31 cellular contexts compared by ENCODE assay signal in the genomic region with DNA sequence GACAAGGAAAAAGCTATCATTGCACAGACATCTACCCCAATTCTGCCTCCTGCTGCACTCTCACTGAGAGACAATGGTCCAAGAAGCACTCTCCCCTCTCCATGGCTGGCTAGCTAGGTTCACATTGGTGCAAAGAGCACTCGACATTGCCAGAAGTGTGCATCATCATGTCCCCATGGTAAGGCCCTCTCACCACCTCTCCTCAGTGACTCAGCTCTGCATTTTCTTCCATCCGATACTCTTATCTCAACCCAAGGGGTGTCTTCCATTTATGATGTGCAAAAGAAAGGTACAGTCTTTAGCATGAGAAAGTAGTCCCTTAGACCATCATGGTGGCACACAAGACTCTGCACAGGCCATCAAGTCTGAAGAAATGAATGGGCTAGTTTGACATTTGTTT. TPM values are rescaled to one million over a fixed set of nuclear protein-coding genes. Genes with fewer than 3 reads are reported as not detected.
"Had no signal": no experiment of that assay in that cellular context is flagged by ENCODE, and none has a peak within 500 bp of the region (broad histone marks: within the 10 kb centered on the region; RNA-seq: fewer than 3 reads in every experiment).

No MANE protein-coding gene starts in this region.

- H3K4me3 ChIP-seq: adrenal gland, ascending aorta, cardiac muscle cell had no signal

- H3K36me3 ChIP-seq: adrenal gland, ascending aorta, cardiac muscle cell had no signal

- H3K27ac ChIP-seq: adrenal gland, ascending aorta, cardiac muscle cell, VCaP had no signal

- H3K27me3 ChIP-seq: adrenal gland, ascending aorta, cardiac muscle cell had no signal

- DNase-seq: activated B cell treated with CpG ODN at 0.5 μM for 24 hours; activated CD4-positive, alpha-beta memory T cell treated with anti-CD3 and anti-CD28 coated beads for 36 hours; activated CD4-positive, alpha-beta T cell treated with anti-CD3 and anti-CD28 coated beads for 4 hours; activated CD4-positive, alpha-beta T cell treated with anti-CD3 and anti-CD28 coated beads, Interleukin-2, amount 10 ng/mL, durations not matched to agents 24 days and 14 days; activated CD4-positive, alpha-beta T cell treated with anti-CD3 and anti-CD28 coated beads, Interleukin-2, amount 50 U/mL, for 1 hour; activated CD4-positive, alpha-beta T cell treated with anti-CD3 and anti-CD28 coated beads, Interleukin-2, amount 50 U/mL, for 4 hours; activated CD4-positive, CD25-positive, alpha-beta regulatory T cell treated with anti-CD3 and anti-CD28 coated beads, Interleukin-2, amount 50 U/mL, for 72 hours; activated CD8-positive, alpha-beta memory T cell treated with anti-CD3 and anti-CD28 coated beads, Interleukin-2, amount 50 U/mL, for 4 hours; activated CD8-positive, alpha-beta T cell treated with anti-CD3 and anti-CD28 coated beads for 36 hours; activated effector memory CD4-positive, alpha-beta T cell treated with anti-CD3 and anti-CD28 coated beads, Interleukin-2, amount 50 U/mL, for 16 hours; activated gamma-delta T cell treated with Interleukin-2 at 50 U/mL for 16 hours; activated naive CD4-positive, alpha-beta T cell; activated naive CD4-positive, alpha-beta T cell treated with anti-CD3 and anti-CD28 coated beads for 36 hours; activated naive CD4-positive, alpha-beta T cell treated with anti-CD3 and anti-CD28 coated beads, Interleukin-2, amount 50 U/mL, for 16 hours; activated naive CD8-positive, alpha-beta T cell treated with anti-CD3 and anti-CD28 coated beads for 36 hours; activated T-cell treated with anti-CD3 and anti-CD28 coated beads for 4 hours; activated T-cell treated with anti-CD3 and anti-CD28 coated beads, Interleukin-2, amount 50 U/mL, for 1 hour; activated T-cell treated with anti-CD3 and anti-CD28 coated beads, Interleukin-2, amount 50 U/mL, for 4 hours; activated T-cell treated with anti-CD3 and anti-CD28 coated beads, Interleukin-2, amount 50 U/mL, for 72 hours; adrenal gland; amniotic stem cell; caudate nucleus; cerebellar nuclear complex; T-helper 1 cell; T-helper 2 cell; T-helper 9 cell had no signal

- FAIRE-seq: bronchial epithelial cell, TTC549 had no signal

- H3K4me1 ChIP-seq: adrenal gland, ascending aorta had no signal

- H3K9me3 ChIP-seq: adrenal gland, ascending aorta had no signal

RNA-seq across cellular contexts. Expression of a gene that starts 46.9 kb away (rescaled TPM):
- polyA plus RNA-seq: cardiac muscle cell had no signal
